Comparison of ENCODE assay signal across 1 cellular context in genomic region chr6:166167258-166167731, GRCh38.
A peak's percentile ranks its signal among the peaks of the same experiment; 100 is the strongest.
TF ChIP-seq lines count a peak whose summit lies in the region.

No MANE protein-coding gene starts in this region.

TF ChIP-seq in HEK293, 187 proteins besides CTCF, POLR2A, EP300 and RAD21 (continued from another document):
- TF ChIP-seq ZNF18 (tag by site-specific recombination; IDR thresholded peaks at IDR 0.05) = no peak
- no peak for TF ChIP-seq ZBTB8A (tag by site-specific recombination; IDR thresholded peaks at IDR 0.05)
- 0 out of 2 replicates have a peak, but pooled peaks have one; percentile 38 for TF ChIP-seq ZIC2 (tag by site-specific recombination; IDR thresholded peaks at IDR 0.05)
- no peak for TF ChIP-seq ZNF548 (tag by site-specific recombination; IDR thresholded peaks at IDR 0.05)
- no peak for TF ChIP-seq ZNF558 (tag by site-specific recombination; IDR thresholded peaks at IDR 0.05)
TF ChIP-seq in HEK293: peak in this region for 6.
